ENCODE assay signal across 1 cellular context in genomic region chr4:40962551-40963185, GRCh38.
TF ChIP-seq lines count a peak whose summit lies in the region.

No MANE protein-coding gene starts in this region.

TF ChIP-seq in GM23338, 12 proteins besides CTCF, POLR2A, EP300 and RAD21 (continued from another document):
- TF ChIP-seq ZNF462 (CRISPR knock-in tag; IDR thresholded peaks at IDR 0.05) (no peak), POLR2AphosphoS5 (IDR thresholded peaks at IDR 0.05; ENCODE audit: low read depth) (no peak), ZNF331 (CRISPR knock-in tag; IDR thresholded peaks at IDR 0.05; ENCODE audit: low read depth) (no peak), EZH2phosphoT487 (IDR thresholded peaks at IDR 0.05; ENCODE audit: unreplicated experiment) (no peak), CREB1 (CRISPR knock-in tag; IDR thresholded peaks at IDR 0.05; ENCODE audit: low read depth) (no peak), STAT1 (IDR thresholded peaks at IDR 0.05; ENCODE audit: unreplicated experiment) (no peak), EZH2 (IDR thresholded peaks at IDR 0.05; ENCODE audit: low read depth, unreplicated experiment) (no peak)
- TF ChIP-seq, protein P1, sequence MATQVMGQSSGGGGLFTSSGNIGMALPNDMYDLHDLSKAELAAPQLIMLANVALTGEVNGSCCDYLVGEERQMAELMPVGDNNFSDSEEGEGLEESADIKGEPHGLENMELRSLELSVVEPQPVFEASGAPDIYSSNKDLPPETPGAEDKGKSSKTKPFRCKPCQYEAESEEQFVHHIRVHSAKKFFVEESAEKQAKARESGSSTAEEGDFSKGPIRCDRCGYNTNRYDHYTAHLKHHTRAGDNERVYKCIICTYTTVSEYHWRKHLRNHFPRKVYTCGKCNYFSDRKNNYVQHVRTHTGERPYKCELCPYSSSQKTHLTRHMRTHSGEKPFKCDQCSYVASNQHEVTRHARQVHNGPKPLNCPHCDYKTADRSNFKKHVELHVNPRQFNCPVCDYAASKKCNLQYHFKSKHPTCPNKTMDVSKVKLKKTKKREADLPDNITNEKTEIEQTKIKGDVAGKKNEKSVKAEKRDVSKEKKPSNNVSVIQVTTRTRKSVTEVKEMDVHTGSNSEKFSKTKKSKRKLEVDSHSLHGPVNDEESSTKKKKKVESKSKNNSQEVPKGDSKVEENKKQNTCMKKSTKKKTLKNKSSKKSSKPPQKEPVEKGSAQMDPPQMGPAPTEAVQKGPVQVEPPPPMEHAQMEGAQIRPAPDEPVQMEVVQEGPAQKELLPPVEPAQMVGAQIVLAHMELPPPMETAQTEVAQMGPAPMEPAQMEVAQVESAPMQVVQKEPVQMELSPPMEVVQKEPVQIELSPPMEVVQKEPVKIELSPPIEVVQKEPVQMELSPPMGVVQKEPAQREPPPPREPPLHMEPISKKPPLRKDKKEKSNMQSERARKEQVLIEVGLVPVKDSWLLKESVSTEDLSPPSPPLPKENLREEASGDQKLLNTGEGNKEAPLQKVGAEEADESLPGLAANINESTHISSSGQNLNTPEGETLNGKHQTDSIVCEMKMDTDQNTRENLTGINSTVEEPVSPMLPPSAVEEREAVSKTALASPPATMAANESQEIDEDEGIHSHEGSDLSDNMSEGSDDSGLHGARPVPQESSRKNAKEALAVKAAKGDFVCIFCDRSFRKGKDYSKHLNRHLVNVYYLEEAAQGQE (IDR thresholded peaks at IDR 0.05; ENCODE audit: unreplicated experiment), result no peak
- TF ChIP-seq, protein P2, sequence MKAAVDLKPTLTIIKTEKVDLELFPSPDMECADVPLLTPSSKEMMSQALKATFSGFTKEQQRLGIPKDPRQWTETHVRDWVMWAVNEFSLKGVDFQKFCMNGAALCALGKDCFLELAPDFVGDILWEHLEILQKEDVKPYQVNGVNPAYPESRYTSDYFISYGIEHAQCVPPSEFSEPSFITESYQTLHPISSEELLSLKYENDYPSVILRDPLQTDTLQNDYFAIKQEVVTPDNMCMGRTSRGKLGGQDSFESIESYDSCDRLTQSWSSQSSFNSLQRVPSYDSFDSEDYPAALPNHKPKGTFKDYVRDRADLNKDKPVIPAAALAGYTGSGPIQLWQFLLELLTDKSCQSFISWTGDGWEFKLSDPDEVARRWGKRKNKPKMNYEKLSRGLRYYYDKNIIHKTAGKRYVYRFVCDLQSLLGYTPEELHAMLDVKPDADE (IDR thresholded peaks at IDR 0.05), result no peak
